Comparison of ENCODE assay signal across 8 cellular contexts in the genomic region with DNA sequence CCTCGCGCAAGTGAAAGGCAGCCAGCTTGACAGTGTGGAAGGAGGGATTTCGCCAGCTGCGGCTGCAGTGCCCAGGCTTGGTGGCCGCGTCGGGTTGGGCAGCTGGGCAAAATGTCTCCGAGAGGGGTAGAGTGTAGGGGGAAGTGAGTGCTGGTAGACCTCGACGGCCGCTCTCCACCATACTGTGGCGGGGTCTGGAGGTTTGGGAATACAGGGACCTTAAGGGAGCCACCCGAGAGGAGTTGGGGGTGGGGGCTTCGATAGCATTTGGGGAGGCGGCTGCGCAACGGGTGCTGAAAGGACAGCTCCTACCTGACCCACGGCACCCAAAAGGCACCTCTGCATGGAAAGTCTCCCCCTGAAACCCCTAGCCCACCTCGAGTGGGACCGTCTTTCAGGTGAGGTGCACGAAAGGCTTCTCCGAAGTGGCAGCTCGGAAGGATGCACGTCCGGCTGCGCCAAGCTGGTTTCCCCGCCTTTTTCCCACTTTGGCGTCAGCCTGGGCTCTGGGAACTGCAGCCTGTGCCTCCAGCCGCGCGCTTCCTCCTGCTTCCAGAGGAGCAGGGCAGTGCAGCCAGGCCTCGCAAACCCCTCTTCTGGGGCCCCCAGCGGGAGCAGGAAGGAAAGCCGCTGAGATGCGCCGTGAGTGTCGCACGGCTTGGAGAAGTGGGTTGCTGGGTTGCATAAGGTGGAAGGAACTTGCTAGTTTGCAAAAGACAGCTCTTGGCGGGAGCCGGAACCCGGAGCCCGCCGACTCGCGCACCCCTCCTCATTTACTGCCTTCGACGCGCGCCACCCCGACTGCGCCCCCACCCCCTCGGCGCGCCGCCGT. TPM values are rescaled to one million over a fixed set of nuclear protein-coding genes. Genes with fewer than 3 reads are reported as not detected.
DNase-seq lines count a peak whose midpoint lies in the region; ATAC-seq and TF ChIP-seq lines count a peak whose summit lies in the region.

No MANE protein-coding gene starts in this region.

- peaks cover 43% of the 10 kb centered on the region for H3K36me3 ChIP-seq in iPS-18a (ENCODE audit: control insufficient read depth, low read depth, low read length)

- peak overlapping the region; percentile 92 to 99 (median 98) for H3K27ac Mint-ChIP-seq in brain

- ATAC-seq in GM21717 (IDR thresholded peaks at IDR 0.05; ENCODE audit: unreplicated experiment), result peak; percentile 15

- DNase-seq in DMS79 (lab: John Stamatoyannopoulos, UW) (peak; percentile 92), LNCaP clone FGC (ENCODE audit: low read depth) (no peak), SKM-1 treated with dmso at 0.1 percent for 144 hours (lab: John Stamatoyannopoulos, UW; ENCODE audit: unreplicated experiment) (peak; percentile 98), skeletal muscle cell (ENCODE audit: low read depth) (peak; percentile 43), COLO829 (ENCODE audit: low spot score) (no peak)

- no peak for TF ChIP-seq CTCF in LNCaP clone FGC (IDR thresholded peaks at IDR 0.05; ENCODE audit: control insufficient read depth, extremely low read depth, insufficient read depth)
- no peak for TF ChIP-seq CTCF in brain (conservative IDR thresholded peaks at IDR 0.05)

- no peaks in the 10 kb centered on the region for H3K9me3 Mint-ChIP-seq in brain

- peaks cover 19% of the 10 kb centered on the region for H3K4me1 ChIP-seq in iPS-18a (ENCODE audit: control insufficient read depth, low read depth, low read length)

- peaks cover 12% of the 10 kb centered on the region for H3K27me3 Mint-ChIP-seq in brain

- H3K4me3 Mint-ChIP-seq in brain, result peak overlapping the region; percentile 84 to 95 (median 93)

- no peaks in the 10 kb centered on the region for H3K9me3 ChIP-seq in iPS-18a (ENCODE audit: control insufficient read depth, low read depth, low read length)

- H3K9ac ChIP-seq in iPS-18a (ENCODE audit: low read length), result peak overlapping the region; percentile 95

- H3K27ac ChIP-seq in iPS-18a (ENCODE audit: low read length), result no peak overlapping the region

- H3K4me3 ChIP-seq in LNCaP clone FGC (ENCODE audit: low read depth, low read length) (peak overlapping the region; percentile 67), iPS-18a (ENCODE audit: low read length) (peak overlapping the region; percentile 68), skeletal muscle cell (ENCODE audit: low read depth, low read length) (peak overlapping the region; percentile 74)

- peaks cover 76% of the 10 kb centered on the region for H3K4me1 Mint-ChIP-seq in brain

- peaks cover 6% of the 10 kb centered on the region for H3K27me3 ChIP-seq in iPS-18a (ENCODE audit: control insufficient read depth, insufficient read depth, low read length)

- peaks cover 48% of the 10 kb centered on the region for H3K36me3 Mint-ChIP-seq in brain

RNA-seq across cellular contexts. Expression of a gene that starts 0.5 kb away (rescaled TPM):
- 1,696 TPM for polyA plus RNA-seq in brain (ENCODE audit: insufficient read depth, low read depth, low replicate concordance)

RNA-seq across cellular contexts. Expression of a gene that starts 39.6 kb away (rescaled TPM):
- polyA plus RNA-seq in brain (ENCODE audit: insufficient read depth, low read depth, low replicate concordance), result 37.8 TPM

RNA-seq across cellular contexts. Expression of a gene that starts 57.8 kb away (rescaled TPM):
- 24.0 TPM for polyA plus RNA-seq in brain (ENCODE audit: insufficient read depth, low read depth, low replicate concordance)

Comparison
In these comparisons a context has a peak if more than half of its experiments do, and no peak if none do; other contexts are left out.
1. DNase-seq: peak in DMS79 (single experiment), SKM-1 treated with dmso at 0.1 percent for 144 hours (single experiment) and skeletal muscle cell (single experiment); none in LNCaP clone FGC (single experiment) and COLO829 (single experiment).
2. Peak in every context shown above with its lines, with median percentiles within 50 percentile points of each other: H3K4me3 ChIP-seq.